Comparison of ENCODE assay signal across 22 cellular contexts in genomic region chr12:130917607-130918006, GRCh38. TPM values are rescaled to one million over a fixed set of nuclear protein-coding genes. Genes with fewer than 3 reads are reported as not detected.
"Had no signal": no experiment of that assay in that cellular context is flagged by ENCODE, and none has a peak within 500 bp of the region (broad histone marks: within the 10 kb centered on the region; RNA-seq: fewer than 3 reads in every experiment).

No MANE protein-coding gene starts in this region.

- H3K4me3 ChIP-seq: coronary artery, esophagus muscularis mucosa, gastrocnemius medialis, heart right ventricle, left lung, lower lobe of right lung had no signal

- H3K4me1 ChIP-seq: foreskin keratinocyte had no signal

- H3K27ac ChIP-seq: coronary artery, dorsolateral prefrontal cortex, esophagus muscularis mucosa, foreskin keratinocyte, gastrocnemius medialis, heart right ventricle, left lung, lower lobe of right lung had no signal

- DNase-seq: dermis blood vessel endothelial cell; dorsolateral prefrontal cortex; effector CD4-positive, alpha-beta T cell; effector memory CD4-positive, alpha-beta T cell; foreskin keratinocyte; gastrocnemius medialis; glutamatergic neuron; head of caudate nucleus; heart right ventricle; hippocampal formation; left cardiac atrium; left lung; left ventricle myocardium superior; lower lobe of right lung; mesendoderm; midbrain had no signal

- H3K36me3 ChIP-seq: esophagus muscularis mucosa, gastrocnemius medialis, heart right ventricle, left lung, lower lobe of right lung had no signal

- ATAC-seq: foreskin keratinocyte, gastrocnemius medialis, heart right ventricle, left cardiac atrium, left ventricle myocardium superior, lower lobe of right lung had no signal

- H3K9me3 ChIP-seq: gastrocnemius medialis, lower lobe of right lung had no signal

RNA-seq across cellular contexts. Expression of gene ADGRD1, which starts 36.1 kb away (rescaled TPM):
- total RNA-seq: endothelial cell of umbilical vein, epithelial cell of proximal tubule, foreskin keratinocyte, glomerular endothelial cell had no signal
- polyA plus RNA-seq: foreskin keratinocyte, keratinocyte had no signal
